ENCODE assay signal across 30 cellular contexts in genomic region chr9:30089428-30089827, GRCh38.
"Had no signal": no experiment of that assay in that cellular context is flagged by ENCODE, and none has a peak within 500 bp of the region (broad histone marks: within the 10 kb centered on the region; RNA-seq: fewer than 3 reads in every experiment).

No MANE protein-coding gene starts in this region.

- H3K4me1 ChIP-seq: ascending aorta had no signal

- DNase-seq: activated B cell treated with CpG ODN at 0.5 μM for 24 hours; activated CD4-positive, alpha-beta memory T cell treated with anti-CD3 and anti-CD28 coated beads for 36 hours; activated CD4-positive, alpha-beta T cell treated with anti-CD3 and anti-CD28 coated beads for 4 hours; activated CD4-positive, alpha-beta T cell treated with anti-CD3 and anti-CD28 coated beads, Interleukin-2, amount 10 ng/mL, durations not matched to agents 24 days and 14 days; activated CD4-positive, alpha-beta T cell treated with anti-CD3 and anti-CD28 coated beads, Interleukin-2, amount 50 U/mL, for 1 hour; activated CD4-positive, alpha-beta T cell treated with anti-CD3 and anti-CD28 coated beads, Interleukin-2, amount 50 U/mL, for 4 hours; activated CD4-positive, CD25-positive, alpha-beta regulatory T cell treated with anti-CD3 and anti-CD28 coated beads, Interleukin-2, amount 50 U/mL, for 72 hours; activated CD8-positive, alpha-beta memory T cell treated with anti-CD3 and anti-CD28 coated beads, Interleukin-2, amount 50 U/mL, for 4 hours; activated CD8-positive, alpha-beta T cell treated with anti-CD3 and anti-CD28 coated beads for 36 hours; activated effector memory CD4-positive, alpha-beta T cell treated with Interleukin-2 at 50 U/mL for 16 hours; activated gamma-delta T cell; activated naive CD4-positive, alpha-beta T cell treated with anti-CD3 and anti-CD28 coated beads, Interleukin-2, amount 10 ng/mL, durations not matched to agents 7 days and 5 days; activated naive CD4-positive, alpha-beta T cell treated with Interleukin-2 at 50 U/mL for 16 hours; activated naive CD8-positive, alpha-beta T cell treated with anti-CD3 and anti-CD28 coated beads, Interleukin-2, amount 10 ng/mL, durations not matched to agents 7 days and 5 days; activated naive CD8-positive, alpha-beta T cell treated with anti-CD3 and anti-CD28 coated beads, Interleukin-2, amount 50 U/mL, for 24 hours; activated T-cell treated with anti-CD3 and anti-CD28 coated beads for 4 hours; activated T-cell treated with anti-CD3 and anti-CD28 coated beads, Interleukin-2, amount 50 U/mL, for 1 hour; activated T-cell treated with anti-CD3 and anti-CD28 coated beads, Interleukin-2, amount 50 U/mL, for 4 hours; activated T-cell treated with anti-CD3 and anti-CD28 coated beads, Interleukin-2, amount 50 U/mL, for 72 hours; amygdala; anterior cingulate cortex; caudate nucleus; cerebellar nuclear complex; T-helper 1 cell; T-helper 2 cell; T-helper 9 cell had no signal

- H3K4me3 ChIP-seq: ascending aorta, cardiac muscle cell had no signal

- H3K27me3 ChIP-seq: ascending aorta, cardiac muscle cell had no signal

- H3K36me3 ChIP-seq: ascending aorta, cardiac muscle cell had no signal

- H3K27ac ChIP-seq: ascending aorta, cardiac muscle cell, VCaP had no signal

- H3K9me3 ChIP-seq: ascending aorta had no signal

- ATAC-seq: activated CD8-positive, alpha-beta T cell treated with anti-CD3 and anti-CD28 coated beads for 36 hours; activated naive CD8-positive, alpha-beta T cell treated with anti-CD3 and anti-CD28 coated beads, Interleukin-2, amount 50 U/mL, for 24 hours; activated T-cell treated with anti-CD3 and anti-CD28 coated beads, Interleukin-2, amount 50 U/mL, for 4 hours; activated T-cell treated with anti-CD3 and anti-CD28 coated beads, Interleukin-2, amount 50 U/mL, for 72 hours; activated T-helper 17 cell treated with anti-CD3 and anti-CD28 coated beads, Interleukin-2, amount 50 U/mL, for 72 hours had no signal
